In the genomic region with DNA sequence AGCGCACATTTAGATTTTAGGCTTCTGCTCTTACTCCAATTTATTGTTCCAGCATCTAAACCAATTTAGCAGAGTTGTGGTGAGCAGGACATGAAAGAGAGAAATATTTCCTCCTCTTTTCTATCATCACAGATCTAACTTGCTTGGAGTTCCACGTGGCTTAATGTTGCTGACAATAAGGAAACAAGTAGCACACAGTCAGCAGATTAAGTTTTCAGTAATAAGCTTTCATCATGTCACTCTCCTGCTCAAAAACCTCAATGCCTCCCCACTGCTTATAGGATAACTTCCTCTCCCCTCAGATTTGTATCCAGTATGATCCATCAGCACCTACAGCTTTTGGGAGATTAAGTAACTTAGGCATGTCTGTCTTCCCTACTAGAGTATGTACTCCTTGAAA, we compare ENCODE assay signal across 19 cellular contexts. TPM values are rescaled to one million over a fixed set of nuclear protein-coding genes. Genes with fewer than 3 reads are reported as not detected.
DNase-seq lines count a peak whose midpoint lies in the region; ATAC-seq, FAIRE-seq and TF ChIP-seq lines count a peak whose summit lies in the region.
"Had no signal": no experiment of that assay in that cellular context is flagged by ENCODE, and none has a peak within 500 bp of the region (broad histone marks: within the 10 kb centered on the region; RNA-seq: fewer than 3 reads in every experiment).

No MANE protein-coding gene starts in this region.

- H4K20me1 ChIP-seq in HepG2 (ENCODE audit: insufficient read depth, low read length) = no peaks in the 10 kb centered on the region
- H4K20me1 ChIP-seq in PC-3 (ENCODE audit: low read length) = no peaks in the 10 kb centered on the region

- POLR2A ChIA-PET in HepG2 (lab: Yijun Ruan, JAX) = no interaction called here
- POLR2A ChIA-PET in PC-3 (lab: Charles Lee; ENCODE audit: unreplicated experiment) = no interaction called here

- in situ Hi-C loops in HepG2 (cut with HindIII; ENCODE audit: extremely low pct_ligation_motif_present, low pct_unique_long_range_greater_than_20kb) = no loop called here

- no peaks in the 10 kb centered on the region for H3K9me2 ChIP-seq in PC-3 (replicated peaks; ENCODE audit: low read length)

- H3K79me2 ChIP-seq in HepG2 (ENCODE audit: insufficient read depth, low read length) (no peaks in the 10 kb centered on the region), PC-3 (ENCODE audit: low read length) (no peaks in the 10 kb centered on the region)

- H3K4me1 ChIP-seq in left ventricle myocardium inferior (peaks cover 10% of the 10 kb centered on the region), right cardiac atrium (ENCODE audit: control insufficient read depth, insufficient read depth, low read length) (no peaks in the 10 kb centered on the region), HepG2 (ENCODE audit: insufficient read depth, low read length) (no peaks in the 10 kb centered on the region), PC-3 (ENCODE audit: insufficient read depth, low read length) (no peaks in the 10 kb centered on the region)

- H3K36me3 ChIP-seq in left ventricle myocardium inferior = no peaks in the 10 kb centered on the region
- no peaks in the 10 kb centered on the region for H3K36me3 ChIP-seq in HepG2 (replicated peaks in 1 of 2; ENCODE audit: control insufficient read depth in 1 of 2, insufficient read depth in 2 of 2, low read length in 2 of 2)
- H3K36me3 ChIP-seq in PC-3 (ENCODE audit: low read depth, low read length) = no peaks in the 10 kb centered on the region

- H3K27me3 ChIP-seq in left ventricle myocardium inferior (ENCODE audit: low read depth) = no peaks in the 10 kb centered on the region
- no peaks in the 10 kb centered on the region for H3K27me3 ChIP-seq in right cardiac atrium (ENCODE audit: control insufficient read depth, insufficient read depth)
- no peaks in the 10 kb centered on the region for H3K27me3 ChIP-seq in HepG2 (ENCODE audit: control insufficient read depth in 1 of 2, insufficient read depth in 2 of 2, low read length in 2 of 2)
- no peaks in the 10 kb centered on the region for H3K27me3 ChIP-seq in PC-3 (ENCODE audit: low read length)

- DNase-seq in left ventricle myocardium inferior = no peak
- DNase-seq in right cardiac atrium = no peak
- DNase-seq in RPMI8226 = peak; percentile 39
- no peak for DNase-seq in HepG2 (ENCODE audit: low spot score)
- DNase-seq in middle frontal gyrus (ENCODE audit: extremely low spot score, low spot score) = no peak
- DNase-seq in PC-3 = no peak
- no peak for DNase-seq in hepatic stellate cell (ENCODE audit: low spot score)
- DNase-seq: Caco-2; CD4-positive, alpha-beta T cell; GDM1; H9; NCI-H1105; NCI-H1694; NCI-H2107; NCI-H510A; NCI-H748 treated with DMSO at 0.1 percent for 48 hours had no signal

- H3K4me2 ChIP-seq in HepG2 (ENCODE audit: low read depth, low read length) (no peak overlapping the region), PC-3 (ENCODE audit: low read length) (no peak overlapping the region)

- H3K4me3 ChIP-seq in left ventricle myocardium inferior (no peak overlapping the region), right cardiac atrium (ENCODE audit: low read length) (no peak overlapping the region), HepG2 (replicated peaks in 1 of 3; ENCODE audit: insufficient read depth in 1 of 3, low read depth in 2 of 3, low read length in 3 of 3) (no peak overlapping the region), PC-3 (ENCODE audit: low read length) (no peak overlapping the region)

- CTCF ChIA-PET in HepG2 (lab: Yijun Ruan, JAX; ENCODE audit: low intra/inter-chr PET ratio, low total read pairs) (no interaction called here), PC-3 (lab: Charles Lee) (no interaction called here)

- H3K9me3 ChIP-seq in left ventricle myocardium inferior (replicated peaks) (no peaks in the 10 kb centered on the region), right cardiac atrium (ENCODE audit: control insufficient read depth, low read length) (no peaks in the 10 kb centered on the region), HepG2 (ENCODE audit: low read length) (no peaks in the 10 kb centered on the region), PC-3 (ENCODE audit: low read length) (no peaks in the 10 kb centered on the region)
- H3K9me3 ChIP-seq: Caco-2 had no signal

- peak overlapping the region; percentile 15 for H3K27ac ChIP-seq in left ventricle myocardium inferior (replicated peaks)
- no peak overlapping the region for H3K27ac ChIP-seq in right cardiac atrium (ENCODE audit: low read length)
- H3K27ac ChIP-seq in HepG2 (ENCODE audit: extremely low read length, insufficient read depth, low read length) = no peak overlapping the region
- H3K27ac ChIP-seq in PC-3 (ENCODE audit: low read length) = no peak overlapping the region
- H3K27ac ChIP-seq: HL-60 had no signal

- no peak for FAIRE-seq in HepG2 (lab: Jason Lieb, UNC)

- no peak for TF ChIP-seq POLR2A in HepG2 (IDR thresholded peaks at IDR 0.05; ENCODE audit: insufficient read depth in 1 of 2, low read depth in 2 of 2, low read length in 2 of 2)

- TF ChIP-seq EP300 in HepG2 (IDR thresholded peaks at IDR 0.05; ENCODE audit: low read depth in 2 of 2, low read length in 2 of 2) (no peak), HepG2 (CRISPR knock-in tag; IDR thresholded peaks at IDR 0.05; ENCODE audit: borderline replicate concordance) (no peak)

- ATAC-seq in right cardiac atrium = no peak
- ATAC-seq in HepG2 = no peak
- no peak for ATAC-seq in GM18870 (IDR thresholded peaks at IDR 0.05; ENCODE audit: unreplicated experiment)
- no peak for ATAC-seq in PC-3
- ATAC-seq: Panc1 had no signal

- TF ChIP-seq RAD21 in HepG2 (CRISPR knock-in tag; IDR thresholded peaks at IDR 0.05) = no peak

- no peak overlapping the region for H2AFZ ChIP-seq in HepG2 (ENCODE audit: low read length)
- H2AFZ ChIP-seq in PC-3 (ENCODE audit: low read length) = no peak overlapping the region

- H3K9ac ChIP-seq in HepG2 (ENCODE audit: insufficient read depth, low read depth, low read length) (no peak overlapping the region), PC-3 (ENCODE audit: low read length) (no peak overlapping the region)

- 58% methylated on average over 2 of the region's 2 CpGs for WGBS in right cardiac atrium
- 42% methylated on average over 2 of the region's 2 CpGs for WGBS in HepG2 (ENCODE audit: low lambda C conversion rate)

- intact Hi-C loops in left ventricle myocardium inferior (cut with micrococcal nuclease) (no loop called here), right cardiac atrium (cut with DNase I) (no loop called here), HepG2 (cut with micrococcal nuclease; ENCODE audit: unreplicated experiment) (no loop called here), PC-3 (cut with micrococcal nuclease) (no loop called here)

- no TSS peak for BruUV-seq in HepG2 (replicated peaks; lab: Mats Ljungman, UMichigan)
- BruUV-seq in PC-3 (replicated peaks; lab: Mats Ljungman, UMichigan) = no TSS peak

- TF ChIP-seq CTCF in left ventricle myocardium inferior (IDR thresholded peaks at IDR 0.05; ENCODE audit: borderline replicate concordance) = no peak
- no peak for TF ChIP-seq CTCF in HepG2 (CRISPR knock-in tag; IDR thresholded peaks at IDR 0.05)
- TF ChIP-seq CTCF in PC-3 (conservative IDR thresholded peaks at IDR 0.05; ENCODE audit: low read depth, low read length) = no peak

- H3F3A ChIP-seq in PC-3 (ENCODE audit: low read length, unreplicated experiment) = no peaks in the 10 kb centered on the region

TF ChIP-seq in HepG2, 621 proteins besides CTCF, POLR2A, EP300 and RAD21:
- TF ChIP-seq EED (CRISPR knock-in tag; IDR thresholded peaks at IDR 0.05) = no peak
- TF ChIP-seq ZNF598 (CRISPR knock-in tag; IDR thresholded peaks at IDR 0.05; ENCODE audit: borderline replicate concordance) = no peak
- TF ChIP-seq REPIN1 (CRISPR knock-in tag; IDR thresholded peaks at IDR 0.05; ENCODE audit: borderline replicate concordance, low read depth) = no peak
- peak in 1 of 2 experiments; percentile 30; a peak in 2 of 4 replicates for TF ChIP-seq MAFK (conservative IDR thresholded peaks at IDR 0.05 in 1 of 2, IDR thresholded peaks at IDR 0.05 in 1 of 2; ENCODE audit: low read length in 2 of 2)
- peak; percentile 41; the same call in 1 of the 2 replicates for TF ChIP-seq MAFF (IDR thresholded peaks at IDR 0.05; ENCODE audit: low read depth, low read length)

RNA-seq across cellular contexts. Expression of gene SSBP2, which starts 10.4 kb away (rescaled TPM):
- 40.7 TPM for total RNA-seq in left ventricle myocardium inferior
- total RNA-seq in right cardiac atrium = 10 to 100 TPM; 50.6 to 57.8 (median 54.1) TPM
- polyA plus RNA-seq in right cardiac atrium = 31.9 TPM
- total RNA-seq in HepG2 (2016; rRNA removed; fragmentation: Illumina TruSeq; extraction: Trizol) = not detected in 2 replicates
- total RNA-seq in HepG2 (2016; cell fraction: cytosol; rRNA removed; fragmentation: Illumina TruSeq; extraction: Trizol; ENCODE audit: low read depth) = not detected in 2 replicates
- not detected in 2 replicates for total RNA-seq in HepG2 (2016; cell fraction: insoluble cytoplasmic fraction; rRNA removed; fragmentation: Illumina TruSeq; extraction: Trizol)
- total RNA-seq in HepG2 (2016; cell fraction: membrane; rRNA removed; fragmentation: Illumina TruSeq; extraction: Trizol) = 0.19 TPM in 1 of 2 replicates, not detected in the other
- not detected in 2 replicates for total RNA-seq in HepG2 (2016; cell fraction: nucleus; rRNA removed; fragmentation: Illumina TruSeq; extraction: Trizol)
- 0.01 and 0.16 TPM in 2 replicates for polyA plus RNA-seq in HepG2 (2011; rRNA removed)
- polyA plus RNA-seq in HepG2 (2011; cell fraction: cytosol; rRNA removed) = 0.05 and 0.09 TPM in 2 replicates
- polyA plus RNA-seq in HepG2 (2011; cell fraction: nucleus; rRNA removed) = 0.59 and 0.85 TPM in 2 replicates
- not detected in 2 replicates for polyA plus RNA-seq in HepG2 (2012)
- not detected in 2 replicates for polyA plus RNA-seq in HepG2 (2016; cell fraction: cytosol; fragmentation: Illumina TruSeq; extraction: Trizol; ENCODE audit: low read depth)
- polyA plus RNA-seq in HepG2 (2016; cell fraction: insoluble cytoplasmic fraction; fragmentation: Illumina TruSeq; extraction: Trizol; ENCODE audit: low read depth) = not detected in 2 replicates
- not detected in 2 replicates for polyA plus RNA-seq in HepG2 (2016; cell fraction: membrane; fragmentation: Illumina TruSeq; extraction: Trizol; ENCODE audit: low read depth)
- not detected in 2 replicates for polyA plus RNA-seq in HepG2 (2016; cell fraction: nucleus; fragmentation: Illumina TruSeq; extraction: Trizol; ENCODE audit: insufficient read depth, low read depth)
- polyA minus RNA-seq in HepG2 (2011; rRNA and poly(A)+ RNA removed; ENCODE audit: low replicate concordance) = 7.6 TPM in 1 of 2 replicates, not detected in the other
- not detected in 2 replicates for polyA minus RNA-seq in HepG2 (2011; cell fraction: cytosol; rRNA and poly(A)+ RNA removed)
- 0.52 and 0.99 TPM in 2 replicates for polyA minus RNA-seq in HepG2 (2011; cell fraction: nucleus; rRNA and poly(A)+ RNA removed)
- 5.8 and 9.0 TPM in 2 replicates for total RNA-seq in PC-3 (2014; rRNA removed)
